13 cellular contexts compared by ENCODE assay signal in the genomic region with DNA sequence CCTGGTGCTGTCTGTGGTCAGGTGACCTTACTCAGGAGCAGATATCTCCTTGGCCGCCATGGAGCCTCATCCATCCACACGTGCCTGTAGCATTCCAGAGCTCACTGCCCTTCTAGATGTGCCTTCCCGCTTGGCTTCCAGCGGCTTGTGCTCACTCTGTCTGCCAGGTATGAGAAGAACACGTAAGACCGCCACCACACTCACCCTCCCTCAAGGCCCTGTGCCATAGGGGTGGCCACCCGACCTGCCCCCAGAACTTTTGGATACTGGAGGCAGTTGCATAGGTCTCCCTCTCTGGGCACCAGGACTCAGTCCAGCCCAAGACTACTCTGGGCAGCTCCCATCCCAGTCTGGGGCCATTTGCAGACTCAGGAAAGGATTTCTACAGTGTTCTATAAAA. TPM values are rescaled to one million over a fixed set of nuclear protein-coding genes. Genes with fewer than 3 reads are reported as not detected.
DNase-seq lines count a peak whose midpoint lies in the region; ATAC-seq, FAIRE-seq and TF ChIP-seq lines count a peak whose summit lies in the region.
"Had no signal": no experiment of that assay in that cellular context is flagged by ENCODE, and none has a peak within 500 bp of the region (broad histone marks: within the 10 kb centered on the region; RNA-seq: fewer than 3 reads in every experiment).

No MANE protein-coding gene starts in this region.

- H3K36me3 ChIP-seq in mesenchymal stem cell (ENCODE audit: control insufficient read depth in 1 of 2, insufficient read depth in 2 of 2, low read depth in 1 of 2, low read length in 2 of 2): peaks cover 29 to 40% of the 10 kb centered on the region in 2 experiments
- H3K36me3 ChIP-seq in tibial artery: peaks cover 18 to 26% (median 20%) of the 10 kb centered on the region in 3 donors
- H3K36me3 ChIP-seq: neutrophil had no signal

- H2BK12ac ChIP-seq in mesenchymal stem cell (ENCODE audit: low read length in 2 of 2): peak overlapping the region in 1 of 2 experiments; percentile 38

- H3K14ac ChIP-seq in mesenchymal stem cell (ENCODE audit: low read length in 2 of 2): no peak overlapping the region

- no peak overlapping the region for H2AFZ ChIP-seq in mesenchymal stem cell (ENCODE audit: low read depth, low read length)

- no peak overlapping the region for H4K91ac ChIP-seq in mesenchymal stem cell (ENCODE audit: low read length)

- peaks cover 7% of the 10 kb centered on the region for H3K36me3 Mint-ChIP-seq in brain
- H3K36me3 Mint-ChIP-seq: activated CD8-positive, alpha-beta memory T cell treated with anti-CD3 and anti-CD28 coated beads, Interleukin-2, amount 10 ng/mL, durations not matched to agents 7 days and 5 days had no signal

- no peak overlapping the region for H2AK5ac ChIP-seq in mesenchymal stem cell (ENCODE audit: low read length, severe bottlenecking)

- H2BK5ac ChIP-seq in mesenchymal stem cell (ENCODE audit: low read depth, low read length, poor library complexity, severe bottlenecking): no peak overlapping the region

- H2BK120ac ChIP-seq in mesenchymal stem cell (ENCODE audit: low read depth, low read length): no peak overlapping the region

- H2BK15ac ChIP-seq in mesenchymal stem cell (ENCODE audit: low read depth, poor library complexity, severe bottlenecking): no peak overlapping the region

- peaks cover 28% of the 10 kb centered on the region for H3K4me1 ChIP-seq in mesenchymal stem cell (ENCODE audit: control insufficient read depth, insufficient read depth, low read depth, low read length)
- peaks cover 8 to 62% (median 49%) of the 10 kb centered on the region in 4 donors for H3K4me1 ChIP-seq in tibial artery

- H3K18ac ChIP-seq in mesenchymal stem cell (ENCODE audit: low read depth in 1 of 2, low read length in 2 of 2): peak overlapping the region in 1 of 2 experiments; percentile 6

- no peaks in the 10 kb centered on the region for H3K27me3 ChIP-seq in mesenchymal stem cell (ENCODE audit: control insufficient read depth in 1 of 2, insufficient read depth in 1 of 2, low read length in 2 of 2)
- no peaks in the 10 kb centered on the region for H3K27me3 ChIP-seq in tibial artery

- H3K27ac Mint-ChIP-seq in brain: peak overlapping the region; percentile 67 to 98 (median 92)
- H3K27ac Mint-ChIP-seq: activated CD8-positive, alpha-beta memory T cell treated with anti-CD3 and anti-CD28 coated beads, Interleukin-2, amount 10 ng/mL, durations not matched to agents 7 days and 5 days had no signal

- no peaks in the 10 kb centered on the region for H3K9me3 ChIP-seq in mesenchymal stem cell (ENCODE audit: control insufficient read depth, low read length)
- H3K9me3 ChIP-seq in tibial artery: no peaks in the 10 kb centered on the region
- H3K9me3 ChIP-seq: neutrophil had no signal

- no peak overlapping the region for H3K27ac ChIP-seq in mesenchymal stem cell (ENCODE audit: low read length, poor library complexity, severe bottlenecking)
- peak overlapping the region; percentile 96 to 99 for H3K27ac ChIP-seq in tibial artery
- H3K27ac ChIP-seq: neutrophil had no signal

- H3K4me3 Mint-ChIP-seq in brain: peak overlapping the region in 1 of 5 experiments; percentile 68
- H3K4me3 Mint-ChIP-seq: activated CD8-positive, alpha-beta memory T cell treated with anti-CD3 and anti-CD28 coated beads, Interleukin-2, amount 10 ng/mL, durations not matched to agents 7 days and 5 days had no signal

- peak overlapping the region; percentile 4 for H3K9ac ChIP-seq in mesenchymal stem cell (ENCODE audit: low read length)

- TF ChIP-seq CTCF in brain (conservative IDR thresholded peaks at IDR 0.05): no peak
- no peak for TF ChIP-seq CTCF in tibial artery (IDR thresholded peaks at IDR 0.05)

- no peak overlapping the region for H3K4me2 ChIP-seq in mesenchymal stem cell (ENCODE audit: low read length, poor library complexity, severe bottlenecking)

- H3K27me3 Mint-ChIP-seq in brain: peaks cover 11% of the 10 kb centered on the region

- H3K23ac ChIP-seq in mesenchymal stem cell (ENCODE audit: low read length in 2 of 2): no peak overlapping the region

- WGBS in mesenchymal stem cell: 97% methylated on average over 7 of the region's 7 CpGs

- peak; percentile 51 for FAIRE-seq in HTR-8/SVneo (lab: Jason Lieb, UNC)

- H3K4me3 ChIP-seq in mesenchymal stem cell (ENCODE audit: insufficient read depth in 1 of 2, low read depth in 1 of 2, low read length in 2 of 2) (no peak overlapping the region), tibial artery (peak overlapping the region in 1 of 2 donors; percentile 5)
- H3K4me3 ChIP-seq: lung had no signal

- H3K79me1 ChIP-seq in mesenchymal stem cell (replicated peaks; ENCODE audit: low read length, poor library complexity, severe bottlenecking): peaks cover 31% of the 10 kb centered on the region

- peaks cover 0 to 3% (median 0%) of the 10 kb centered on the region in 5 experiments for H3K9me3 Mint-ChIP-seq in brain

- no peak overlapping the region for H3K4ac ChIP-seq in mesenchymal stem cell (ENCODE audit: low read depth in 1 of 2, low read length in 2 of 2)

- ATAC-seq in HG03095 (IDR thresholded peaks at IDR 0.05; ENCODE audit: unreplicated experiment) (no peak), GM21447 (IDR thresholded peaks at IDR 0.05; ENCODE audit: unreplicated experiment) (no peak)
- ATAC-seq: activated CD4-positive, CD25-positive, alpha-beta regulatory T cell treated with anti-CD3 and anti-CD28 coated beads, Interleukin-2, amount 50 U/mL, for 24 hours; activated CD8-positive, alpha-beta memory T cell treated with anti-CD3 and anti-CD28 coated beads, Interleukin-2, amount 10 ng/mL, durations not matched to agents 7 days and 5 days had no signal

- H4K8ac ChIP-seq in mesenchymal stem cell (ENCODE audit: low read length): no peak overlapping the region

- DNase-seq in HTR-8/SVneo (ENCODE audit: insufficient read length, low spot score) (no peak), mesenchymal stem cell (no peak), tibial artery (peak in 1 of 2 donors; percentile 54), KG1 (lab: John Stamatoyannopoulos, UW) (no peak)
- DNase-seq: activated CD8-positive, alpha-beta memory T cell treated with anti-CD3 and anti-CD28 coated beads, Interleukin-2, amount 10 ng/mL, durations not matched to agents 7 days and 5 days; HCEC 1CT; NCI-H2081 treated with DMSO at 0.1 percent for 48 hours had no signal

- intact Hi-C loops in tibial artery (cut with DNase I; ENCODE audit: low total_unique reads): no loop called here

- H3K4me1 Mint-ChIP-seq in brain: peaks cover 63% of the 10 kb centered on the region

RNA-seq across cellular contexts. Expression of a gene that starts 4.1 kb away (rescaled TPM):
- 5.8 TPM for polyA plus RNA-seq in brain (ENCODE audit: insufficient read depth, low read depth, low replicate concordance)
- polyA plus RNA-seq in mesenchymal stem cell (2013, experiment 1 of 2): 67.9 TPM
- polyA plus RNA-seq in mesenchymal stem cell (2013, experiment 2 of 2): 69.0 TPM

RNA-seq across cellular contexts. Expression of a gene that starts 19.3 kb away (rescaled TPM):
- polyA plus RNA-seq in brain (ENCODE audit: insufficient read depth, low read depth, low replicate concordance): 27.4 TPM
- 9.1 TPM for polyA plus RNA-seq in mesenchymal stem cell (2013, experiment 1 of 2)
- polyA plus RNA-seq in mesenchymal stem cell (2013, experiment 2 of 2): 8.1 TPM

RNA-seq across cellular contexts. Expression of a gene that starts 30.6 kb away (rescaled TPM):
- polyA plus RNA-seq in brain (ENCODE audit: insufficient read depth, low read depth, low replicate concordance): 13.2 TPM
- polyA plus RNA-seq in mesenchymal stem cell (2013, experiment 1 of 2): 5.8 TPM
- polyA plus RNA-seq in mesenchymal stem cell (2013, experiment 2 of 2): 5.8 TPM

RNA-seq across cellular contexts. Expression of a gene that starts 54.2 kb away (rescaled TPM):
- 1.9 TPM for polyA plus RNA-seq in brain (ENCODE audit: insufficient read depth, low read depth, low replicate concordance)
- not detected for polyA plus RNA-seq in mesenchymal stem cell (2013, experiment 1 of 2)
- not detected for polyA plus RNA-seq in mesenchymal stem cell (2013, experiment 2 of 2)
